ENCODE assay signal across 9 cellular contexts in the genomic region with DNA sequence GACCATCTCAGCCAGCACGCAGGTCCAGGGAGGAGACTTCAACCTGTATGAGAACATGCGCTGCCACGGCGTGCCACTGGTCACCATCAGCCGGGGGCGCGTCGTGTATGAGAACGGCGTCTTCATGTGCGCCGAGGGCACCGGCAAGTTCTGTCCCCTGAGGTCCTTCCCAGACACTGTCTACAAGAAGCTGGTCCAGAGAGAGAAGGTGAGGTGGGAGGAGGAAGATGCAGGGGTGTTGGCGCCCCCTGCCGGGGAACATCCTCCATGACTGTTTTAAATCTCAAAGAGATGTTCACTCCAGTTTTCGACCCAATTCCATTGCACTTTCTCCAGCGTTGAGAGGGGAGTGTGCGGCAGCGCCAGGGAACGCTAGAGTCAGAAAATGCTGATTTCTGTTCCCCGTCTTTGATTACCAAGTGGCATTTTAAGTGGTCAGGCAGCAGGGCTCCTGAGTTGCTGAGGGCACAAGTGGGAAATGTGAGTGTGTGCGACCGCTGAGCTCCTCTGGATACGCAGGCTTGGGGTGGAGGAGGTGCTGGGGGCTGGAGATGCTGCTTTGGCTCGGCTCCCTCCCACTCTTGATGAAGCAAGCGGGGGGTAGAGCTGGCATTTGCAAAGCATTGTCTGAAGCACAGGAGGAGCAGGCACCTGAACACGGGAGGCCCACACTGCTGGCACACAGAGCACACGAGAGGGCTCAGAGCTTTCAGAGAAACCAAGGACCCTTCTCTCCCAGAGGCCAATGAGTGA. TPM values are rescaled to one million over a fixed set of nuclear protein-coding genes. Genes with fewer than 3 reads are reported as not detected.
DNase-seq lines count a peak whose midpoint lies in the region; ATAC-seq and TF ChIP-seq lines count a peak whose summit lies in the region.
"Had no signal": no experiment of that assay in that cellular context is flagged by ENCODE, and none has a peak within 500 bp of the region (broad histone marks: within the 10 kb centered on the region; RNA-seq: fewer than 3 reads in every experiment).

No MANE protein-coding gene starts in this region.

- no peaks in the 10 kb centered on the region for H3K36me3 ChIP-seq in uterus

- H3K27ac ChIP-seq in uterus: no peak overlapping the region

- H3K27me3 Mint-ChIP-seq in activated naive CD4-positive, alpha-beta T cell treated with anti-CD3 and anti-CD28 coated beads, Interleukin-2, amount 10 ng/mL, durations not matched to agents 7 days and 5 days: peaks cover 33% of the 10 kb centered on the region

- no peaks in the 10 kb centered on the region for H3K9me3 ChIP-seq in uterus

- DNase-seq in COLO829 (ENCODE audit: low spot score) (peak; percentile 78), HT-29 (ENCODE audit: low spot score) (peak; percentile 62), SHP77 (lab: John Stamatoyannopoulos, UW) (peak; percentile 19 to 50), Right ventricle myocardium superior (peak; percentile 82), pons (ENCODE audit: low spot score) (peak; percentile 80), uterus (peak; percentile 45 to 57)
- peak; percentile 75 for DNase-seq in activated naive CD4-positive, alpha-beta T cell treated with anti-CD3 and anti-CD28 coated beads, Interleukin-2, amount 10 ng/mL, durations not matched to agents 7 days and 5 days

- ATAC-seq in Right ventricle myocardium superior (ENCODE audit: poor library complexity) (peak; percentile 51), HG02571 (IDR thresholded peaks at IDR 0.05; ENCODE audit: unreplicated experiment) (no peak)

- TF ChIP-seq CTCF in uterus (IDR thresholded peaks at IDR 0.05): peak; percentile 51 to 63 (median 53)

- CTCF ChIA-PET in activated naive CD4-positive, alpha-beta T cell treated with anti-CD3 and anti-CD28 coated beads, Interleukin-2, amount 10 ng/mL, durations not matched to agents 7 days and 5 days (lab: Charles Lee): interaction anchor here (0.5 to 6.1 kb wide), 14 partner anchors 12 to 345 kb away, joined by 3 to 95 read pairs (median 3); partner anchors contain the start of gene DPYSL5

- no peaks in the 10 kb centered on the region for H3K9me3 Mint-ChIP-seq in activated naive CD4-positive, alpha-beta T cell treated with anti-CD3 and anti-CD28 coated beads, Interleukin-2, amount 10 ng/mL, durations not matched to agents 7 days and 5 days
- H3K9me3 Mint-ChIP-seq: T-helper 1 cell treated with Interleukin-12 subunit alpha and Interleukin-12 subunit beta and Interleukin-4 antibody, amounts not matched to agents 30 μg/mL and 1 μg/mL, for 36 hours had no signal

- no peak overlapping the region for H3K4me3 ChIP-seq in uterus

- H3K4me3 Mint-ChIP-seq in activated naive CD4-positive, alpha-beta T cell treated with anti-CD3 and anti-CD28 coated beads, Interleukin-2, amount 10 ng/mL, durations not matched to agents 7 days and 5 days: no peak overlapping the region
- H3K4me3 Mint-ChIP-seq: T-helper 1 cell treated with Interleukin-12 subunit alpha and Interleukin-12 subunit beta and Interleukin-4 antibody, amounts not matched to agents 30 μg/mL and 1 μg/mL, for 36 hours had no signal

- no peaks in the 10 kb centered on the region for H3K4me1 ChIP-seq in uterus

- H3K27me3 ChIP-seq in uterus: no peaks in the 10 kb centered on the region

- TF ChIP-seq POLR2A in uterus (IDR thresholded peaks at IDR 0.05): no peak

- intact Hi-C loops in Right ventricle myocardium superior (cut with DNase I): loop anchor here (5.0 kb wide), 1 partner anchor 95 kb away; the partner anchor contains the start of gene DPYSL5
- intact Hi-C loops in uterus (cut with DNase I; ENCODE audit: low total_unique reads): loop anchor here (5.0 kb wide), 1 partner anchor 95 kb away; the partner anchor contains the start of gene DPYSL5

- H3K36me3 Mint-ChIP-seq in activated naive CD4-positive, alpha-beta T cell treated with anti-CD3 and anti-CD28 coated beads, Interleukin-2, amount 10 ng/mL, durations not matched to agents 7 days and 5 days: no peaks in the 10 kb centered on the region

- no peak overlapping the region for H3K27ac Mint-ChIP-seq in activated naive CD4-positive, alpha-beta T cell treated with anti-CD3 and anti-CD28 coated beads, Interleukin-2, amount 10 ng/mL, durations not matched to agents 7 days and 5 days
- H3K27ac Mint-ChIP-seq: T-helper 1 cell treated with Interleukin-12 subunit alpha and Interleukin-12 subunit beta and Interleukin-4 antibody, amounts not matched to agents 30 μg/mL and 1 μg/mL, for 36 hours had no signal

- no peaks in the 10 kb centered on the region for H3K4me1 Mint-ChIP-seq in activated naive CD4-positive, alpha-beta T cell treated with anti-CD3 and anti-CD28 coated beads, Interleukin-2, amount 10 ng/mL, durations not matched to agents 7 days and 5 days

RNA-seq across cellular contexts. Expression of gene MAPRE3, which starts 27.7 kb away (rescaled TPM):
- 6.9 and 7.4 TPM in 2 replicates for total RNA-seq in HT-29 (2014; rRNA removed; shearing (Covaris generic))
- total RNA-seq in Right ventricle myocardium superior (57.9 TPM), uterus (10 to 100 TPM in 1 of 4 donors, 1 to 10 TPM in 3; 2.9 to 49.6 (median 4.9) TPM)
